ENCODE assay signal across 3 cellular contexts in genomic region chr2:53620961-53621360, GRCh38.
"Had no signal": no experiment of that assay in that cellular context is flagged by ENCODE, and none has a peak within 500 bp of the region (broad histone marks: within the 10 kb centered on the region; RNA-seq: fewer than 3 reads in every experiment).

No MANE protein-coding gene starts in this region.

- H3K4me3 ChIP-seq: GM12878 had no signal

- DNase-seq: GDM1, GF-D8 had no signal

- ATAC-seq: GM12878 had no signal
